In genomic region chr22:29769723-29770321, GRCh38 we compare ENCODE assay signal across 1 cellular context.
TF ChIP-seq lines count a peak whose summit lies in the region.

No MANE protein-coding gene starts in this region.

TF ChIP-seq in HepG2, 621 proteins besides CTCF, POLR2A, EP300 and RAD21 (continued from another document and continues in another):
- TF ChIP-seq FOXP4 (CRISPR knock-in tag; IDR thresholded peaks at IDR 0.05) (peak; percentile 68), GTF3A (CRISPR knock-in tag; conservative IDR thresholded peaks at IDR 0.05) (no peak), EEA1 (CRISPR knock-in tag; IDR thresholded peaks at IDR 0.05; ENCODE audit: borderline replicate concordance) (no peak), TOPORS (CRISPR knock-in tag; IDR thresholded peaks at IDR 0.05) (no peak), FOXP1 (IDR thresholded peaks at IDR 0.05) (no peak), FOXP1 (CRISPR knock-in tag; IDR thresholded peaks at IDR 0.05) (peak; percentile 64; the same call in 1 of the 2 replicates), PAX8 (CRISPR knock-in tag; IDR thresholded peaks at IDR 0.05; ENCODE audit: borderline replicate concordance) (no peak), SIX1 (CRISPR knock-in tag; IDR thresholded peaks at IDR 0.05; ENCODE audit: borderline replicate concordance) (peak; percentile 100), FOXJ3 (CRISPR knock-in tag; IDR thresholded peaks at IDR 0.05; ENCODE audit: borderline replicate concordance) (no peak; the same call in 1 of the 2 replicates), SOX13 (IDR thresholded peaks at IDR 0.05) (peak; percentile 53; the same call in 1 of the 2 replicates), SOX13 (CRISPR knock-in tag; conservative IDR thresholded peaks at IDR 0.05 in 1 of 2, IDR thresholded peaks at IDR 0.05 in 1 of 2) (peak in 1 of 2 experiments; percentile 92; a peak in 2 of 4 replicates), MEIS2 (CRISPR knock-in tag; IDR thresholded peaks at IDR 0.05) (peak; percentile 76; the same call in 1 of the 2 replicates), ATF7 (IDR thresholded peaks at IDR 0.05) (no peak), ATF7 (CRISPR knock-in tag; IDR thresholded peaks at IDR 0.05) (no peak), ZNF761 (CRISPR knock-in tag; conservative IDR thresholded peaks at IDR 0.05) (0 out of 2 replicates have a peak, but pooled peaks have one; percentile 40), ZNF451 (CRISPR knock-in tag; IDR thresholded peaks at IDR 0.05) (no peak), ZSCAN25 (CRISPR knock-in tag; IDR thresholded peaks at IDR 0.05) (no peak), HNF4A (CRISPR knock-in tag; IDR thresholded peaks at IDR 0.05) (peak; percentile 61), ZNF124 (CRISPR knock-in tag; IDR thresholded peaks at IDR 0.05) (peak; percentile 41; the same call in 1 of the 2 replicates), NR3C1 (CRISPR knock-in tag; IDR thresholded peaks at IDR 0.05) (no peak), RNF2 (conservative IDR thresholded peaks at IDR 0.05; ENCODE audit: low read depth) (no peak), ZNF138 (CRISPR knock-in tag; IDR thresholded peaks at IDR 0.05; ENCODE audit: low read depth) (no peak), NCOA2 (CRISPR knock-in tag; IDR thresholded peaks at IDR 0.05) (peak; percentile 86), ZNF3 (CRISPR knock-in tag; IDR thresholded peaks at IDR 0.05) (no peak), FOXK1 (CRISPR knock-in tag; IDR thresholded peaks at IDR 0.05; ENCODE audit: borderline replicate concordance, low read depth) (peak; percentile 63; the same call in 1 of the 2 replicates), ZNF256 (CRISPR knock-in tag; conservative IDR thresholded peaks at IDR 0.05) (no peak), HNRNPLL (IDR thresholded peaks at IDR 0.05; ENCODE audit: low read depth, low read length, poor library complexity, severe bottlenecking) (no peak), ETV6 (CRISPR knock-in tag; conservative IDR thresholded peaks at IDR 0.05) (no peak), MIER3 (CRISPR knock-in tag; IDR thresholded peaks at IDR 0.05; ENCODE audit: borderline replicate concordance) (no peak), GFI1 (CRISPR knock-in tag; IDR thresholded peaks at IDR 0.05; ENCODE audit: borderline replicate concordance) (peak; percentile 55), ZNF883 (CRISPR knock-in tag; IDR thresholded peaks at IDR 0.05; ENCODE audit: not compliant biosample characterization) (no peak), FOXA3 (CRISPR knock-in tag; IDR thresholded peaks at IDR 0.05) (peak; percentile 86), GMEB1 (CRISPR knock-in tag; IDR thresholded peaks at IDR 0.05; ENCODE audit: borderline replicate concordance) (peak; percentile 32; the same call in 1 of the 2 replicates), RORA (CRISPR knock-in tag; IDR thresholded peaks at IDR 0.05) (no peak), MIXL1 (CRISPR knock-in tag; IDR thresholded peaks at IDR 0.05) (0 out of 2 replicates have a peak, but pooled peaks have one; percentile 20), NR2F6 (IDR thresholded peaks at IDR 0.05) (peak; percentile 67), NR2F6 (CRISPR knock-in tag; IDR thresholded peaks at IDR 0.05) (peak; percentile 70), HOXA3 (CRISPR knock-in tag; IDR thresholded peaks at IDR 0.05) (peak; percentile 35; the same call in 1 of the 2 replicates), HDAC1 (CRISPR knock-in tag; IDR thresholded peaks at IDR 0.05) (peak; percentile 75), ZNF292 (CRISPR knock-in tag; IDR thresholded peaks at IDR 0.05; ENCODE audit: borderline replicate concordance, low read depth) (no peak), ZNF83 (CRISPR knock-in tag; IDR thresholded peaks at IDR 0.05; ENCODE audit: borderline replicate concordance) (no peak), EHMT2 (IDR thresholded peaks at IDR 0.05; ENCODE audit: borderline replicate concordance, low read depth, low read length) (peak; percentile 57; the same call in 1 of the 2 replicates), ZNF678 (CRISPR knock-in tag; IDR thresholded peaks at IDR 0.05) (no peak), HOXA5 (CRISPR knock-in tag; IDR thresholded peaks at IDR 0.05) (no peak), ZNF354B (CRISPR knock-in tag; IDR thresholded peaks at IDR 0.05) (no peak)
- TF ChIP-seq, protein P1, sequence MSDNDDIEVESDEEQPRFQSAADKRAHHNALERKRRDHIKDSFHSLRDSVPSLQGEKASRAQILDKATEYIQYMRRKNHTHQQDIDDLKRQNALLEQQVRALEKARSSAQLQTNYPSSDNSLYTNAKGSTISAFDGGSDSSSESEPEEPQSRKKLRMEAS (IDR thresholded peaks at IDR 0.05), result 0 out of 2 replicates have a peak, but pooled peaks have one; percentile 30
- TF ChIP-seq, protein P2, sequence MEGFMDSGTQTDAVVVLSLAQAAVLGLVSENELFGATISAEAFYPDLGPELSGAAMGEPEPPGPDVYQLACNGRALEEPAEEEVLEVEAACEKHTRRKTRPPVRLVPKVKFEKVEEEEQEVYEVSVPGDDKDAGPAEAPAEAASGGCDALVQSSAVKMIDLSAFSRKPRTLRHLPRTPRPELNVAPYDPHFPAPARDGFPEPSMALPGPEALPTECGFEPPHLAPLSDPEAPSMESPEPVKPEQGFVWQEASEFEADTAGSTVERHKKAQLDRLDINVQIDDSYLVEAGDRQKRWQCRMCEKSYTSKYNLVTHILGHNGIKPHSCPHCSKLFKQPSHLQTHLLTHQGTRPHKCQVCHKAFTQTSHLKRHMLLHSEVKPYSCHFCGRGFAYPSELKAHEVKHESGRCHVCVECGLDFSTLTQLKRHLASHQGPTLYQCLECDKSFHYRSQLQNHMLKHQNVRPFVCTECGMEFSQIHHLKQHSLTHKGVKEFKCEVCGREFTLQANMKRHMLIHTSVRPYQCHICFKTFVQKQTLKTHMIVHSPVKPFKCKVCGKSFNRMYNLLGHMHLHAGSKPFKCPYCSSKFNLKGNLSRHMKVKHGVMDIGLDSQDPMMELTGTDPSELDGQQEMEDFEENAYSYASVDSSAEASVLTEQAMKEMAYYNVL (CRISPR knock-in tag; IDR thresholded peaks at IDR 0.05; ENCODE audit: borderline replicate concordance), result no peak
- TF ChIP-seq, protein P3, sequence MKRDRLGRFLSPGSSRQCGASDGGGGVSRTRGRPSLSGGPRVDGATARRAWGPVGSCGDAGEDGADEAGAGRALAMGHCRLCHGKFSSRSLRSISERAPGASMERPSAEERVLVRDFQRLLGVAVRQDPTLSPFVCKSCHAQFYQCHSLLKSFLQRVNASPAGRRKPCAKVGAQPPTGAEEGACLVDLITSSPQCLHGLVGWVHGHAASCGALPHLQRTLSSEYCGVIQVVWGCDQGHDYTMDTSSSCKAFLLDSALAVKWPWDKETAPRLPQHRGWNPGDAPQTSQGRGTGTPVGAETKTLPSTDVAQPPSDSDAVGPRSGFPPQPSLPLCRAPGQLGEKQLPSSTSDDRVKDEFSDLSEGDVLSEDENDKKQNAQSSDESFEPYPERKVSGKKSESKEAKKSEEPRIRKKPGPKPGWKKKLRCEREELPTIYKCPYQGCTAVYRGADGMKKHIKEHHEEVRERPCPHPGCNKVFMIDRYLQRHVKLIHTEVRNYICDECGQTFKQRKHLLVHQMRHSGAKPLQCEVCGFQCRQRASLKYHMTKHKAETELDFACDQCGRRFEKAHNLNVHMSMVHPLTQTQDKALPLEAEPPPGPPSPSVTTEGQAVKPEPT (CRISPR knock-in tag; IDR thresholded peaks at IDR 0.05; ENCODE audit: low read depth), result no peak
- TF ChIP-seq, protein P4, sequence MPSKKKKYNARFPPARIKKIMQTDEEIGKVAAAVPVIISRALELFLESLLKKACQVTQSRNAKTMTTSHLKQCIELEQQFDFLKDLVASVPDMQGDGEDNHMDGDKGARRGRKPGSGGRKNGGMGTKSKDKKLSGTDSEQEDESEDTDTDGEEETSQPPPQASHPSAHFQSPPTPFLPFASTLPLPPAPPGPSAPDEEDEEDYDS (CRISPR knock-in tag; IDR thresholded peaks at IDR 0.05), result peak; percentile 41; the same call in 1 of the 2 replicates
- TF ChIP-seq, protein P5, sequence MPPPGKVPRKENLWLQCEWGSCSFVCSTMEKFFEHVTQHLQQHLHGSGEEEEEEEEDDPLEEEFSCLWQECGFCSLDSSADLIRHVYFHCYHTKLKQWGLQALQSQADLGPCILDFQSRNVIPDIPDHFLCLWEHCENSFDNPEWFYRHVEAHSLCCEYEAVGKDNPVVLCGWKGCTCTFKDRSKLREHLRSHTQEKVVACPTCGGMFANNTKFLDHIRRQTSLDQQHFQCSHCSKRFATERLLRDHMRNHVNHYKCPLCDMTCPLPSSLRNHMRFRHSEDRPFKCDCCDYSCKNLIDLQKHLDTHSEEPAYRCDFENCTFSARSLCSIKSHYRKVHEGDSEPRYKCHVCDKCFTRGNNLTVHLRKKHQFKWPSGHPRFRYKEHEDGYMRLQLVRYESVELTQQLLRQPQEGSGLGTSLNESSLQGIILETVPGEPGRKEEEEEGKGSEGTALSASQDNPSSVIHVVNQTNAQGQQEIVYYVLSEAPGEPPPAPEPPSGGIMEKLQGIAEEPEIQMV (CRISPR knock-in tag; IDR thresholded peaks at IDR 0.05; ENCODE audit: low read depth), result no peak
- TF ChIP-seq, protein P6, sequence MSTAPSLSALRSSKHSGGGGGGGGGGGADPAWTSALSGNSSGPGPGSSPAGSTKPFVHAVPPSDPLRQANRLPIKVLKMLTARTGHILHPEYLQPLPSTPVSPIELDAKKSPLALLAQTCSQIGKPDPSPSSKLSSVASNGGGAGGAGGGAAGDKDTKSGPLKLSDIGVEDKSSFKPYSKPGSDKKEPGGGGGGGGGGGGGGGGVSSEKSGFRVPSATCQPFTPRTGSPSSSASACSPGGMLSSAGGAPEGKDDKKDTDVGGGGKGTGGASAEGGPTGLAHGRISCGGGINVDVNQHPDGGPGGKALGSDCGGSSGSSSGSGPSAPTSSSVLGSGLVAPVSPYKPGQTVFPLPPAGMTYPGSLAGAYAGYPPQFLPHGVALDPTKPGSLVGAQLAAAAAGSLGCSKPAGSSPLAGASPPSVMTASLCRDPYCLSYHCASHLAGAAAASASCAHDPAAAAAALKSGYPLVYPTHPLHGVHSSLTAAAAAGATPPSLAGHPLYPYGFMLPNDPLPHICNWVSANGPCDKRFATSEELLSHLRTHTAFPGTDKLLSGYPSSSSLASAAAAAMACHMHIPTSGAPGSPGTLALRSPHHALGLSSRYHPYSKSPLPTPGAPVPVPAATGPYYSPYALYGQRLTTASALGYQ (CRISPR knock-in tag; IDR thresholded peaks at IDR 0.05), result peak; percentile 87
- TF ChIP-seq, protein P7, sequence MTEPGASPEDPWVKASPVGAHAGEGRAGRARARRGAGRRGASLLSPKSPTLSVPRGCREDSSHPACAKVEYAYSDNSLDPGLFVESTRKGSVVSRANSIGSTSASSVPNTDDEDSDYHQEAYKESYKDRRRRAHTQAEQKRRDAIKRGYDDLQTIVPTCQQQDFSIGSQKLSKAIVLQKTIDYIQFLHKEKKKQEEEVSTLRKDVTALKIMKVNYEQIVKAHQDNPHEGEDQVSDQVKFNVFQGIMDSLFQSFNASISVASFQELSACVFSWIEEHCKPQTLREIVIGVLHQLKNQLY (CRISPR knock-in tag; IDR thresholded peaks at IDR 0.05), result peak; percentile 61; the same call in 1 of the 2 replicates
- TF ChIP-seq, protein P8, sequence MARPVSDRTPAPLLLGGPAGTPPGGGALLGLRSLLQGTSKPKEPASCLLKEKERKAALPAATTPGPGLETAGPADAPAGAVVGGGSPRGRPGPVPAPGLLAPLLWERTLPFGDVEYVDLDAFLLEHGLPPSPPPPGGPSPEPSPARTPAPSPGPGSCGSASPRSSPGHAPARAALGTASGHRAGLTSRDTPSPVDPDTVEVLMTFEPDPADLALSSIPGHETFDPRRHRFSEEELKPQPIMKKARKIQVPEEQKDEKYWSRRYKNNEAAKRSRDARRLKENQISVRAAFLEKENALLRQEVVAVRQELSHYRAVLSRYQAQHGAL (CRISPR knock-in tag; IDR thresholded peaks at IDR 0.05; ENCODE audit: not compliant biosample characterization), result no peak
- TF ChIP-seq, protein P9, sequence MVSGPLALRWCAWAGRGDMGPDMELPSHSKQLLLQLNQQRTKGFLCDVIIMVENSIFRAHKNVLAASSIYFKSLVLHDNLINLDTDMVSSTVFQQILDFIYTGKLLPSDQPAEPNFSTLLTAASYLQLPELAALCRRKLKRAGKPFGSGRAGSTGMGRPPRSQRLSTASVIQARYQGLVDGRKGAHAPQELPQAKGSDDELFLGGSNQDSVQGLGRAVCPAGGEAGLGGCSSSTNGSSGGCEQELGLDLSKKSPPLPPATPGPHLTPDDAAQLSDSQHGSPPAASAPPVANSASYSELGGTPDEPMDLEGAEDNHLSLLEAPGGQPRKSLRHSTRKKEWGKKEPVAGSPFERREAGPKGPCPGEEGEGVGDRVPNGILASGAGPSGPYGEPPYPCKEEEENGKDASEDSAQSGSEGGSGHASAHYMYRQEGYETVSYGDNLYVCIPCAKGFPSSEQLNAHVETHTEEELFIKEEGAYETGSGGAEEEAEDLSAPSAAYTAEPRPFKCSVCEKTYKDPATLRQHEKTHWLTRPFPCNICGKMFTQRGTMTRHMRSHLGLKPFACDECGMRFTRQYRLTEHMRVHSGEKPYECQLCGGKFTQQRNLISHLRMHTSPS (CRISPR knock-in tag; IDR thresholded peaks at IDR 0.05; ENCODE audit: low read depth), result no peak
